1 cellular context compared by ENCODE assay signal in the genomic region with DNA sequence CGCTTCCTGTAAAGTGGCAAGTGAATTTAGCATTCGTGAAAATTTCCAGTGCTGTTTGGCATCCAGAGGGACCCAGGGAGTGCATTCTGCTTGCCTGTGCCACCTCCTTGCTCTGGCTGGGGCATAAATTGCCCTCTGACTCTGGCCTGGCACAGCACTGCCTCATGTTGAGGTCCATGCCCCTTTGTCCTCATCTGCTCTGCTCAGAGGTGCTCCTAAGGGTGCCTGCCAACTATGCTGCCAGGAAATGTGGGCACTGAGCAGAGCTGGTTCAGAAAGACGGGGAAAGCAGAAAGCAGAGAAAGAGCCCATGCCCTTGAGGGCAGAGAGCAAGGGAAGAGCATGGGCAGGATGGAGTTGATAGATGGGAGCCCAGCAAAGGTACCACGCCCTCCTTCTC.
TF ChIP-seq lines count a peak whose summit lies in the region.

No MANE protein-coding gene starts in this region.

TF ChIP-seq in HepG2, 621 proteins besides CTCF, POLR2A, EP300 and RAD21 (continued from another document):
- TF ChIP-seq, protein P1, sequence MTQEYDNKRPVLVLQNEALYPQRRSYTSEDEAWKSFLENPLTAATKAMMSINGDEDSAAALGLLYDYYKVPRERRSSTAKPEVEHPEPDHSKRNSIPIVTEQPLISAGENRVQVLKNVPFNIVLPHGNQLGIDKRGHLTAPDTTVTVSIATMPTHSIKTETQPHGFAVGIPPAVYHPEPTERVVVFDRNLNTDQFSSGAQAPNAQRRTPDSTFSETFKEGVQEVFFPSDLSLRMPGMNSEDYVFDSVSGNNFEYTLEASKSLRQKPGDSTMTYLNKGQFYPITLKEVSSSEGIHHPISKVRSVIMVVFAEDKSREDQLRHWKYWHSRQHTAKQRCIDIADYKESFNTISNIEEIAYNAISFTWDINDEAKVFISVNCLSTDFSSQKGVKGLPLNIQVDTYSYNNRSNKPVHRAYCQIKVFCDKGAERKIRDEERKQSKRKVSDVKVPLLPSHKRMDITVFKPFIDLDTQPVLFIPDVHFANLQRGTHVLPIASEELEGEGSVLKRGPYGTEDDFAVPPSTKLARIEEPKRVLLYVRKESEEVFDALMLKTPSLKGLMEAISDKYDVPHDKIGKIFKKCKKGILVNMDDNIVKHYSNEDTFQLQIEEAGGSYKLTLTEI (CRISPR knock-in tag; conservative IDR thresholded peaks at IDR 0.05), result no peak
- TF ChIP-seq PAWR (CRISPR knock-in tag; IDR thresholded peaks at IDR 0.05; ENCODE audit: borderline replicate concordance), result no peak
- no peak for TF ChIP-seq ZNF207 (IDR thresholded peaks at IDR 0.05; ENCODE audit: borderline replicate concordance)
- no peak for TF ChIP-seq ZNF382 (CRISPR knock-in tag; IDR thresholded peaks at IDR 0.05; ENCODE audit: borderline replicate concordance)
- TF ChIP-seq ZSCAN12 (CRISPR knock-in tag; IDR thresholded peaks at IDR 0.05), result no peak
- TF ChIP-seq ZNF782 (CRISPR knock-in tag; IDR thresholded peaks at IDR 0.05; ENCODE audit: borderline replicate concordance), result no peak
- TF ChIP-seq ZNF558 (CRISPR knock-in tag; IDR thresholded peaks at IDR 0.05; ENCODE audit: borderline replicate concordance), result no peak
- TF ChIP-seq, protein P2, sequence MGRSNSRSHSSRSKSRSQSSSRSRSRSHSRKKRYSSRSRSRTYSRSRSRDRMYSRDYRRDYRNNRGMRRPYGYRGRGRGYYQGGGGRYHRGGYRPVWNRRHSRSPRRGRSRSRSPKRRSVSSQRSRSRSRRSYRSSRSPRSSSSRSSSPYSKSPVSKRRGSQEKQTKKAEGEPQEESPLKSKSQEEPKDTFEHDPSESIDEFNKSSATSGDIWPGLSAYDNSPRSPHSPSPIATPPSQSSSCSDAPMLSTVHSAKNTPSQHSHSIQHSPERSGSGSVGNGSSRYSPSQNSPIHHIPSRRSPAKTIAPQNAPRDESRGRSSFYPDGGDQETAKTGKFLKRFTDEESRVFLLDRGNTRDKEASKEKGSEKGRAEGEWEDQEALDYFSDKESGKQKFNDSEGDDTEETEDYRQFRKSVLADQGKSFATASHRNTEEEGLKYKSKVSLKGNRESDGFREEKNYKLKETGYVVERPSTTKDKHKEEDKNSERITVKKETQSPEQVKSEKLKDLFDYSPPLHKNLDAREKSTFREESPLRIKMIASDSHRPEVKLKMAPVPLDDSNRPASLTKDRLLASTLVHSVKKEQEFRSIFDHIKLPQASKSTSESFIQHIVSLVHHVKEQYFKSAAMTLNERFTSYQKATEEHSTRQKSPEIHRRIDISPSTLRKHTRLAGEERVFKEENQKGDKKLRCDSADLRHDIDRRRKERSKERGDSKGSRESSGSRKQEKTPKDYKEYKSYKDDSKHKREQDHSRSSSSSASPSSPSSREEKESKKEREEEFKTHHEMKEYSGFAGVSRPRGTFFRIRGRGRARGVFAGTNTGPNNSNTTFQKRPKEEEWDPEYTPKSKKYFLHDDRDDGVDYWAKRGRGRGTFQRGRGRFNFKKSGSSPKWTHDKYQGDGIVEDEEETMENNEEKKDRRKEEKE (IDR thresholded peaks at IDR 0.05), result no peak
- no peak for TF ChIP-seq HMGA1 (CRISPR knock-in tag; conservative IDR thresholded peaks at IDR 0.05)
- no peak for TF ChIP-seq NR1H2 (CRISPR knock-in tag; IDR thresholded peaks at IDR 0.05; ENCODE audit: borderline replicate concordance, low read depth)
